9 cellular contexts compared by ENCODE assay signal in genomic region chr13:38943231-38943630, GRCh38. TPM values are rescaled to one million over a fixed set of nuclear protein-coding genes. Genes with fewer than 3 reads are reported as not detected.
"Had no signal": no experiment of that assay in that cellular context is flagged by ENCODE, and none has a peak within 500 bp of the region (broad histone marks: within the 10 kb centered on the region; RNA-seq: fewer than 3 reads in every experiment).

No MANE protein-coding gene starts in this region.

- ATAC-seq: HCT116, K562 had no signal

- DNase-seq: GOT3, H7, HFFc6, IMR-90 had no signal

- H3K36me3 ChIP-seq: HAP-1 had no signal

- H3K4me1 ChIP-seq: HAP-1 had no signal

- H3K4me3 ChIP-seq: HAP-1, K562 had no signal

- H3K9me3 Mint-ChIP-seq: HFFc6 had no signal

- H3K4me3 Mint-ChIP-seq: HFFc6 had no signal

- H3K27ac Mint-ChIP-seq: HFFc6 had no signal

RNA-seq across cellular contexts. Expression of gene STOML3, which starts 47.4 kb away (rescaled TPM):
- total RNA-seq: H4, H7, HFFc6, HT-29, IMR-90, K562 had no signal
- polyA plus RNA-seq: IMR-90 had no signal
